30 cellular contexts compared by ENCODE assay signal in genomic region chr12:65113621-65114035, GRCh38. TPM values are rescaled to one million over a fixed set of nuclear protein-coding genes. Genes with fewer than 3 reads are reported as not detected.
DNase-seq lines count a peak whose midpoint lies in the region; ATAC-seq and TF ChIP-seq lines count a peak whose summit lies in the region.
"Had no signal": no experiment of that assay in that cellular context is flagged by ENCODE, and none has a peak within 500 bp of the region (broad histone marks: within the 10 kb centered on the region; RNA-seq: fewer than 3 reads in every experiment).

No MANE protein-coding gene starts in this region.

- H3K27me3 Mint-ChIP-seq in stimulated activated naive CD8-positive, alpha-beta T cell treated with anti-CD3 and anti-CD28 coated beads, Interleukin-15, amount 100 ng/mL, for 72 hours = peaks cover 44% of the 10 kb centered on the region

- DNase-seq in NCI-H2171 treated with DMSO at 0.1 percent for 48 hours (lab: John Stamatoyannopoulos, UW) (peak; percentile 1), NCI-H2171 (lab: John Stamatoyannopoulos, UW) (no peak), LHCN-M2 (ENCODE audit: low read depth) (peak; percentile 28), fibroblast of mammary gland (ENCODE audit: low read depth) (peak; percentile 11), SHP77 treated with DMSO at 0.1 percent for 48 hours (lab: John Stamatoyannopoulos, UW) (no peak), cortex of kidney (lab: John Stamatoyannopoulos, UW) (no peak)
- DNase-seq in stimulated activated naive CD8-positive, alpha-beta T cell treated with anti-CD3 and anti-CD28 coated beads, Interleukin-15, amount 100 ng/mL, for 72 hours = peak in 1 of 2 donors; percentile 11
- DNase-seq: 8988T; activated CD4-positive, alpha-beta T cell treated with anti-CD3 and anti-CD28 coated beads for 4 hours; activated effector memory CD4-positive, alpha-beta T cell treated with Interleukin-2 at 50 U/mL for 16 hours; activated naive CD8-positive, alpha-beta T cell treated with anti-CD3 and anti-CD28 coated beads, Interleukin-2, amount 10 ng/mL, durations not matched to agents 7 days and 5 days; dermis blood vessel endothelial cell; HFFc6; hypothalamus; NCI-H1417 treated with DMSO at 0.1 percent for 48 hours; NCI-H2029 treated with DMSO at 0.1 percent for 48 hours; NCI-H226; NCI-H69; stimulated activated naive B cell treated with anti-CD40 and anti-IgM and Interleukin-4, amounts not matched to agents 10 μg/mL and 1 μg/mL and 100 μg/mL, for 72 hours; SW 1271; T1000 had no signal

- H3K27ac Mint-ChIP-seq in stimulated activated naive CD8-positive, alpha-beta T cell treated with anti-CD3 and anti-CD28 coated beads, Interleukin-15, amount 100 ng/mL, for 72 hours = no peak overlapping the region
- H3K27ac Mint-ChIP-seq: activated naive CD8-positive, alpha-beta T cell treated with anti-CD3 and anti-CD28 coated beads, Interleukin-2, amount 10 ng/mL, durations not matched to agents 7 days and 5 days; GM23338; HFFc6; memory B cell; stimulated activated naive B cell treated with anti-CD40 and anti-IgM and Interleukin-4, amounts not matched to agents 10 μg/mL and 1 μg/mL and 100 μg/mL, for 72 hours had no signal

- ATAC-seq in stimulated activated naive CD8-positive, alpha-beta T cell treated with anti-CD3 and anti-CD28 coated beads, Interleukin-15, amount 100 ng/mL, for 72 hours = peak; percentile 78
- no peak for ATAC-seq in HG02588 (IDR thresholded peaks at IDR 0.05; ENCODE audit: unreplicated experiment)
- ATAC-seq: esophagus mucosa; gastroesophageal sphincter; GM23338; Panc1; stimulated activated naive B cell treated with anti-CD40 and anti-IgM and Interleukin-4, amounts not matched to agents 10 μg/mL and 1 μg/mL and 100 μg/mL, for 72 hours had no signal

- H3K4me3 Mint-ChIP-seq in stimulated activated naive CD8-positive, alpha-beta T cell treated with anti-CD3 and anti-CD28 coated beads, Interleukin-15, amount 100 ng/mL, for 72 hours = no peak overlapping the region
- H3K4me3 Mint-ChIP-seq: activated naive CD8-positive, alpha-beta T cell treated with anti-CD3 and anti-CD28 coated beads, Interleukin-2, amount 10 ng/mL, durations not matched to agents 7 days and 5 days; central memory CD8-positive, alpha-beta T cell; GM23338; HFFc6; memory B cell; stimulated activated naive B cell treated with anti-CD40 and anti-IgM and Interleukin-4, amounts not matched to agents 10 μg/mL and 1 μg/mL and 100 μg/mL, for 72 hours had no signal

- H3K4me1 Mint-ChIP-seq in stimulated activated naive CD8-positive, alpha-beta T cell treated with anti-CD3 and anti-CD28 coated beads, Interleukin-15, amount 100 ng/mL, for 72 hours = no peaks in the 10 kb centered on the region
- H3K4me1 Mint-ChIP-seq: activated naive CD8-positive, alpha-beta T cell treated with anti-CD3 and anti-CD28 coated beads, Interleukin-2, amount 10 ng/mL, durations not matched to agents 7 days and 5 days; central memory CD8-positive, alpha-beta T cell; GM23338; memory B cell; stimulated activated naive B cell treated with anti-CD40 and anti-IgM and Interleukin-4, amounts not matched to agents 10 μg/mL and 1 μg/mL and 100 μg/mL, for 72 hours had no signal

- H3K4me3 ChIP-seq in fibroblast of mammary gland (ENCODE audit: control insufficient read depth, low read depth, low read length) = no peak overlapping the region
- H3K4me3 ChIP-seq: gastroesophageal sphincter, GM23338, suprapubic skin had no signal

- TF ChIP-seq CTCF in fibroblast of mammary gland (conservative IDR thresholded peaks at IDR 0.05; ENCODE audit: control insufficient read depth, insufficient read depth, low read depth, low read length) = no peak

- H3K9me3 Mint-ChIP-seq in stimulated activated naive CD8-positive, alpha-beta T cell treated with anti-CD3 and anti-CD28 coated beads, Interleukin-15, amount 100 ng/mL, for 72 hours = no peaks in the 10 kb centered on the region
- H3K9me3 Mint-ChIP-seq: activated naive CD8-positive, alpha-beta T cell treated with anti-CD3 and anti-CD28 coated beads, Interleukin-2, amount 10 ng/mL, durations not matched to agents 7 days and 5 days; central memory CD8-positive, alpha-beta T cell; GM23338; HFFc6; memory B cell; stimulated activated naive B cell treated with anti-CD40 and anti-IgM and Interleukin-4, amounts not matched to agents 10 μg/mL and 1 μg/mL and 100 μg/mL, for 72 hours had no signal

RNA-seq across cellular contexts. Expression of gene WIF1, which starts 7.5 kb away (rescaled TPM):
- 1.1 and 2.2 TPM in 2 replicates for total RNA-seq in LHCN-M2 (2014; rRNA removed)
- not detected for polyA plus RNA-seq in LHCN-M2 (2012)
- total RNA-seq: activated naive CD8-positive, alpha-beta T cell treated with anti-CD3 and anti-CD28 coated beads, Interleukin-2, amount 10 ng/mL, durations not matched to agents 7 days and 5 days; dermis blood vessel endothelial cell; HFFc6; osteocyte had no signal

RNA-seq across cellular contexts. Expression of gene LEMD3, which starts 55.8 kb away (rescaled TPM):
- 22.0 and 23.2 TPM in 2 replicates for total RNA-seq in LHCN-M2 (2014; rRNA removed)
- 5.5 TPM for polyA plus RNA-seq in LHCN-M2 (2012)

Comparison
In these comparisons a context has a peak if more than half of its experiments do, and no peak if none do; other contexts are left out.
1. DNase-seq: peak in NCI-H2171 treated with DMSO at 0.1 percent for 48 hours (single experiment), LHCN-M2 (single experiment) and fibroblast of mammary gland (single experiment); none in NCI-H2171 (single experiment), SHP77 treated with DMSO at 0.1 percent for 48 hours (single experiment) and cortex of kidney (single experiment).